10 cellular contexts compared by ENCODE assay signal in the genomic region with DNA sequence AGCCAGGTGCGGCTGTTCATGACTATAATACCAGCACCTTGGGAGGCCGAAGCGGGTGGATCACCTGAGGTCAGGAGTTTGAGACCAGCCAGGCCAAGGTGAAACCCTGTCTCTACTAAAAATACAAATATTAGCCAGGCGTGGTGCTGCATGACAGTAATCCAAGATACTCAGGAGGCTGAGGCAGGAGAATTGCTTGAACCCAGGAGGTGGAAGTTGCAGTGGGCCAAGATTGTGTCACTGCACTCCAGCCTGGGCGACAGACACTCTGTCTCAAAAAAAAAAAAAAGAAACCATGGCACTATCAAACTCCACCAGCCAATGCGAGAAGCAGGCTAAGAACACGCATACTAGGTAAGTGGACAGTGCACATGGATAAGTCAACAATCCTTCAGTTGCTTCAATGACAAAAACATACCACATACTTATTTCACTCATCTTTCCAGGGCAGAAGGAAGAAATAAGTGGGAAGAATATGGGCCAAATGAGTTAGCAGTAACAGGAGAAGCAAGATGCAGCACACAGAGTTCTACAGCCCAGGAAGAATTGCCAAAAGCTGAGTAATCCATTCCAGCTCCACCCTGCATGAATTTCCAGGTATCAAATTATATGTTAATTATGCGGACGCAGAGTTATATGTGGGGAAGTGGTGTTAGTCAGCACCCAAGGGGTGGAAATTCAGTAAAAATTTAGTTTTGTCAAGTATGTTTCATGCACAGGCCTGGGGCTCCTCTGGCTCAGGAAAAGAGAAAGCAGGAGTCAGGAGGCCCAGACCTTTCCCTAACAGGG. TPM values are rescaled to one million over a fixed set of nuclear protein-coding genes. Genes with fewer than 3 reads are reported as not detected.
DNase-seq lines count a peak whose midpoint lies in the region; ATAC-seq and TF ChIP-seq lines count a peak whose summit lies in the region.
"Had no signal": no experiment of that assay in that cellular context is flagged by ENCODE, and none has a peak within 500 bp of the region (broad histone marks: within the 10 kb centered on the region; RNA-seq: fewer than 3 reads in every experiment).

No MANE protein-coding gene starts in this region.

- no peaks in the 10 kb centered on the region for H3K9me3 ChIP-seq in aorta (ENCODE audit: control insufficient read depth, low read length)

- H3K27me3 ChIP-seq in aorta (ENCODE audit: control insufficient read depth in 1 of 2, insufficient read depth in 2 of 2, low read length in 1 of 2) = no peaks in the 10 kb centered on the region

- no peaks in the 10 kb centered on the region for H3K36me3 Mint-ChIP-seq in mesothelial cell of epicardium
- H3K36me3 Mint-ChIP-seq: CD8-positive, alpha-beta T cell had no signal

- H3K4me1 ChIP-seq in aorta (ENCODE audit: control insufficient read depth in 1 of 2, insufficient read depth in 2 of 2, low read length in 2 of 2) = peaks cover 4 to 7% of the 10 kb centered on the region in 2 donors

- no peak overlapping the region for H3K4me3 ChIP-seq in aorta (ENCODE audit: low read length in 2 of 2)

- intact Hi-C loops in aorta (cut with DNase I) = loop anchor here (5.0 kb wide), 3 partner anchors 33 to 63 kb away; no protein-coding TSS in a partner anchor

- H3K4me3 Mint-ChIP-seq in mesothelial cell of epicardium = no peak overlapping the region
- H3K4me3 Mint-ChIP-seq: CD8-positive, alpha-beta T cell had no signal

- no peak for TF ChIP-seq CTCF in mesothelial cell of epicardium (IDR thresholded peaks at IDR 0.05; ENCODE audit: unreplicated experiment)

- H3K9me3 Mint-ChIP-seq in mesothelial cell of epicardium = no peaks in the 10 kb centered on the region
- H3K9me3 Mint-ChIP-seq: CD8-positive, alpha-beta T cell had no signal

- H3K27ac Mint-ChIP-seq in mesothelial cell of epicardium = peak overlapping the region; percentile 65
- H3K27ac Mint-ChIP-seq: CD8-positive, alpha-beta T cell had no signal

- WGBS in aorta, 2 donors = 48 to 51% methylated on average over 9 of the region's 9 CpGs

- H3K27me3 Mint-ChIP-seq in mesothelial cell of epicardium (ENCODE audit: low read depth) = no peaks in the 10 kb centered on the region

- no peaks in the 10 kb centered on the region for H3K36me3 ChIP-seq in aorta (ENCODE audit: control insufficient read depth in 1 of 2, insufficient read depth in 2 of 2, low read length in 1 of 2)

- ATAC-seq in aorta (ENCODE audit: low FRiP score) = peak; percentile 39
- no peak for ATAC-seq in HG02973 (IDR thresholded peaks at IDR 0.05; ENCODE audit: unreplicated experiment)
- ATAC-seq: CD8-positive, alpha-beta T cell had no signal

- peak overlapping the region; percentile 55 for H3K27ac ChIP-seq in caudate nucleus (ENCODE audit: low read depth, low read length)
- peak overlapping the region; percentile 46 to 95 for H3K27ac ChIP-seq in aorta (ENCODE audit: low read depth in 1 of 2, low read length in 2 of 2)

- H3K4me1 Mint-ChIP-seq in mesothelial cell of epicardium = peaks cover 69% of the 10 kb centered on the region

- peak; percentile 3 for DNase-seq in activated effector memory CD4-positive, alpha-beta T cell treated with anti-CD3 and anti-CD28 coated beads, Interleukin-2, amount 50 U/mL, for 16 hours
- DNase-seq in activated effector memory CD4-positive, alpha-beta T cell treated with Interleukin-2 at 50 U/mL for 16 hours = no peak
- DNase-seq in caudate nucleus (lab: John Stamatoyannopoulos, UW) = peak in 2 of 61 donors; percentile 31 to 56
- no peak for DNase-seq in mesothelial cell of epicardium (ENCODE audit: low spot score in 2 of 2, unreplicated experiment in 2 of 2)
- DNase-seq in aorta = no peak
- DNase-seq in mucosa of gallbladder (ENCODE audit: low spot score) = no peak
- DNase-seq in stimulated activated CD4-positive, alpha-beta T cell treated with anti-CD3 and anti-CD28 coated beads, Interleukin-12 subunit alpha, Interleukin-12 subunit beta, amount 100 ng/mL, for 4 hours = no peak
- DNase-seq: activated naive CD4-positive, alpha-beta T cell; CD8-positive, alpha-beta T cell had no signal

RNA-seq across cellular contexts. Expression of gene ZFHX3, which starts 58.5 kb away (rescaled TPM):
- total RNA-seq in mesothelial cell of epicardium = 63.8 to 68.1 TPM (median 67.1 TPM) in 3 replicates
- total RNA-seq in aorta = 10 to 100 TPM; 67.4 to 96.9 TPM
- polyA plus RNA-seq in aorta = 1 to 10 TPM; 4.3 to 8.0 TPM
- 51.4 TPM for total RNA-seq in mucosa of gallbladder
